8 cellular contexts compared by ENCODE assay signal in the genomic region with DNA sequence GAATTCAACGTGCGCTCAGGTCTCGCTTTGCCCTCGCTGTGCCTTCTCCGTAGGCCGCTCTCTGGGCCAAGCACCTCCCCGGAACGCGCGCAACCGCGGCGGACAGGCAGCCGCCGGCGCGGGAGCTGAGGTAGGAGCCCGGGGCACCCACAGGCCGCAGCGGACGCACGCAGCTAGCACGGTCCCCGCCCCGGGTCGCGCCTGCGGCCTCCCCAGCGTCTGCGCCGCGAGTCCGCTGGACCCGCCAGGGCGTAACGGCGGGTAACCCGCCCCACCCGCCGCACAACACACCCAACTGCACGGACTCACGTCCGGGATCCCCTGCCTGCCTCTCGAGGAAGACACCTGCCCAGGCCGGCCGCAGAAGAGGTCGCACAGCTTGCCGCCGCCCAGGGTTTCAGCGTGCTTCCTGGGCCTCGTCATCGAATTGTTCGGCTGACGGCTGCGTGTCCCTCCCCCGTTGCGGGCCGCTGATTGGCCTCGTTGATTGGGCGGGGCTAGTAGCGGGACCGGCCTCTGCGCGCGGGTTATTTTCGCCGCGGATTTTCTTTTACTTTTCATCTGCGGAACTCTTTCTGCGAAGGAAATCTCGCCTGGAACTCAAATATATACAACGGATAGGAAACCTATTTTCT. TPM values are rescaled to one million over a fixed set of nuclear protein-coding genes. Genes with fewer than 3 reads are reported as not detected.
DNase-seq lines count a peak whose midpoint lies in the region; ATAC-seq and TF ChIP-seq lines count a peak whose summit lies in the region.

A gene with protein sequence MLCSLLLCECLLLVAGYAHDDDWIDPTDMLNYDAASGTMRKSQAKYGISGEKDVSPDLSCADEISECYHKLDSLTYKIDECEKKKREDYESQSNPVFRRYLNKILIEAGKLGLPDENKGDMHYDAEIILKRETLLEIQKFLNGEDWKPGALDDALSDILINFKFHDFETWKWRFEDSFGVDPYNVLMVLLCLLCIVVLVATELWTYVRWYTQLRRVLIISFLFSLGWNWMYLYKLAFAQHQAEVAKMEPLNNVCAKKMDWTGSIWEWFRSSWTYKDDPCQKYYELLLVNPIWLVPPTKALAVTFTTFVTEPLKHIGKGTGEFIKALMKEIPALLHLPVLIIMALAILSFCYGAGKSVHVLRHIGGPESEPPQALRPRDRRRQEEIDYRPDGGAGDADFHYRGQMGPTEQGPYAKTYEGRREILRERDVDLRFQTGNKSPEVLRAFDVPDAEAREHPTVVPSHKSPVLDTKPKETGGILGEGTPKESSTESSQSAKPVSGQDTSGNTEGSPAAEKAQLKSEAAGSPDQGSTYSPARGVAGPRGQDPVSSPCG (minus strand): TSS at position 433 of the 635 bp plus-strand sequence. CDS start 13,047 bp downstream, outside the sequence.

- peak within 1 kb of the TSS; percentile 82 for H3K27ac ChIP-seq in DOHH2 (ENCODE audit: low read depth, low read length)
- peak within 1 kb of the TSS; percentile 20; the same call in 1 of the 2 replicates for H3K27ac ChIP-seq in GM23338 (ENCODE audit: low read depth)
- H3K27ac ChIP-seq in RWPE1: peak within 1 kb of the TSS; percentile 97

- H3K27ac Mint-ChIP-seq in GM23338 (peak within 1 kb of the TSS; percentile 73), natural killer cell (peak within 1 kb of the TSS; percentile 89 to 90)
- peak within 1 kb of the TSS; percentile 94 for H3K27ac Mint-ChIP-seq in activated T-helper 2 cell treated with anti-CD3 and anti-CD28 coated beads, Interferon-gamma antibody, Interleukin-2, Interleukin-4, amounts not matched to agents 10 μg/mL and 5 μg/mL and 100 μg/mL, durations not matched to agents 14 hours and 24 hours and 36 hours

- CTCF ChIA-PET in RWPE1 (lab: Yijun Ruan, JAX): interaction anchor here (0.6 to 0.7 kb wide), 2 partner anchors 45 to 48 kb away, joined by 3 read pairs; no protein-coding TSS in a partner anchor

- H3K9me2 ChIP-seq in DOHH2 (replicated peaks; ENCODE audit: control insufficient read depth, low read length) (no peaks in the 10 kb centered on the region), GM23338 (ENCODE audit: insufficient read depth) (no peaks in the 10 kb centered on the region)

- H3K4me1 ChIP-seq in DOHH2 (ENCODE audit: control insufficient read depth, low read length) (peaks cover 19% of the 10 kb centered on the region), GM23338 (ENCODE audit: insufficient read depth) (peaks cover 9% of the 10 kb centered on the region)

- peak within 1 kb of the TSS; percentile 81 for H3K4me3 Mint-ChIP-seq in GM23338
- peak within 1 kb of the TSS; percentile 89 for H3K4me3 Mint-ChIP-seq in activated T-helper 2 cell treated with anti-CD3 and anti-CD28 coated beads, Interferon-gamma antibody, Interleukin-2, Interleukin-4, amounts not matched to agents 10 μg/mL and 5 μg/mL and 100 μg/mL, durations not matched to agents 14 hours and 24 hours and 36 hours (ENCODE audit: low read depth)
- H3K4me3 Mint-ChIP-seq in natural killer cell: peak within 1 kb of the TSS; percentile 93

- H3K9me3 ChIP-seq in DOHH2 (ENCODE audit: control insufficient read depth, insufficient read depth, low read length): no peaks in the 10 kb centered on the region

- peak within 1 kb of the TSS; percentile 69 for H2AFZ ChIP-seq in GM23338

- H3K4me3 ChIP-seq in DOHH2 (ENCODE audit: low read length) (peak within 1 kb of the TSS; percentile 74), GM23338 (peak within 1 kb of the TSS; percentile 88), LNCaP clone FGC (ENCODE audit: low read depth, low read length) (peak within 1 kb of the TSS; percentile 75), fibroblast of mammary gland (ENCODE audit: control insufficient read depth, low read depth, low read length) (peak within 1 kb of the TSS; percentile 60)

- H3K9me3 Mint-ChIP-seq in GM23338: no peaks in the 10 kb centered on the region
- no peaks in the 10 kb centered on the region for H3K9me3 Mint-ChIP-seq in activated T-helper 2 cell treated with anti-CD3 and anti-CD28 coated beads, Interferon-gamma antibody, Interleukin-2, Interleukin-4, amounts not matched to agents 10 μg/mL and 5 μg/mL and 100 μg/mL, durations not matched to agents 14 hours and 24 hours and 36 hours
- no peaks in the 10 kb centered on the region for H3K9me3 Mint-ChIP-seq in natural killer cell

- peaks cover 39% of the 10 kb centered on the region for H3K79me2 ChIP-seq in DOHH2 (ENCODE audit: control insufficient read depth, low read length)
- peaks cover 47% of the 10 kb centered on the region for H3K79me2 ChIP-seq in GM23338 (replicated peaks; ENCODE audit: insufficient read depth)

- H3K4me2 ChIP-seq in DOHH2 (ENCODE audit: low read length): peak within 1 kb of the TSS; percentile 86
- H3K4me2 ChIP-seq in GM23338: peak within 1 kb of the TSS; percentile 81

- H3K27me3 ChIP-seq in DOHH2 (ENCODE audit: control insufficient read depth, low read length): no peaks in the 10 kb centered on the region
- H3K27me3 ChIP-seq in GM23338 (ENCODE audit: insufficient read depth): no peaks in the 10 kb centered on the region

- H3K4me1 Mint-ChIP-seq in GM23338: peaks cover 4% of the 10 kb centered on the region
- peaks cover 17% of the 10 kb centered on the region for H3K4me1 Mint-ChIP-seq in activated T-helper 2 cell treated with anti-CD3 and anti-CD28 coated beads, Interferon-gamma antibody, Interleukin-2, Interleukin-4, amounts not matched to agents 10 μg/mL and 5 μg/mL and 100 μg/mL, durations not matched to agents 14 hours and 24 hours and 36 hours (ENCODE audit: low read depth)
- H3K4me1 Mint-ChIP-seq in natural killer cell: peaks cover 20 to 24% of the 10 kb centered on the region in 2 donors

- POLR2A ChIA-PET in RWPE1 (lab: Yijun Ruan, JAX; ENCODE audit: low non-redundant PET): interaction anchor here (0.7 kb wide), 2 partner anchors 53 to 468 kb away, joined by 3 to 4 read pairs; no protein-coding TSS in a partner anchor

- DNase-seq in GM23338 (ENCODE audit: low spot score): peak; percentile 97
- DNase-seq in LNCaP clone FGC (ENCODE audit: low read depth): peak; percentile 69
- DNase-seq in RWPE1 (ENCODE audit: low spot score): peak; percentile 95
- DNase-seq in activated T-helper 2 cell treated with anti-CD3 and anti-CD28 coated beads, Interferon-gamma antibody, Interleukin-2, Interleukin-4, amounts not matched to agents 10 μg/mL and 5 μg/mL and 100 μg/mL, durations not matched to agents 14 hours and 24 hours and 36 hours (ENCODE audit: low spot score): peak; percentile 93
- DNase-seq in fibroblast of mammary gland (ENCODE audit: low read depth): peak; percentile 86
- DNase-seq in natural killer cell: peak; percentile 88
- peak; percentile 92 for DNase-seq in stimulated activated naive CD4-positive, alpha-beta T cell treated with Interleukin-2 at 50 U/mL for 16 hours (lab: John Stamatoyannopoulos, UW)

- TF ChIP-seq CTCF in DOHH2 (IDR thresholded peaks at IDR 0.05; ENCODE audit: low read depth, low read length, poor library complexity, severe bottlenecking): no peak
- TF ChIP-seq CTCF in GM23338 (conservative IDR thresholded peaks at IDR 0.05; ENCODE audit: low read depth in 2 of 2): no peak
- no peak for TF ChIP-seq CTCF in LNCaP clone FGC (IDR thresholded peaks at IDR 0.05; ENCODE audit: control insufficient read depth, extremely low read depth, insufficient read depth)
- TF ChIP-seq CTCF in RWPE1 (conservative IDR thresholded peaks at IDR 0.05; ENCODE audit: low read depth): no peak
- no peak for TF ChIP-seq CTCF in fibroblast of mammary gland (conservative IDR thresholded peaks at IDR 0.05; ENCODE audit: control insufficient read depth, insufficient read depth, low read depth, low read length)
- TF ChIP-seq CTCF in natural killer cell (IDR thresholded peaks at IDR 0.05): no peak

- H3K27me3 Mint-ChIP-seq in GM23338 (ENCODE audit: insufficient read depth, low read depth, poor library complexity) (peaks cover 2% of the 10 kb centered on the region), natural killer cell (ENCODE audit: low read depth in 2 of 2) (peaks cover 0 to 10% of the 10 kb centered on the region in 2 donors)
- H3K27me3 Mint-ChIP-seq in activated T-helper 2 cell treated with anti-CD3 and anti-CD28 coated beads, Interferon-gamma antibody, Interleukin-2, Interleukin-4, amounts not matched to agents 10 μg/mL and 5 μg/mL and 100 μg/mL, durations not matched to agents 14 hours and 24 hours and 36 hours (ENCODE audit: low read depth): no peaks in the 10 kb centered on the region

- peak; percentile 93 for ATAC-seq in GM23338
- ATAC-seq in natural killer cell: peak; percentile 88 to 95 (median 94)

- H3K36me3 Mint-ChIP-seq in GM23338 (ENCODE audit: low read depth) (no peaks in the 10 kb centered on the region), natural killer cell (no peaks in the 10 kb centered on the region)
- peaks cover 24% of the 10 kb centered on the region for H3K36me3 Mint-ChIP-seq in activated T-helper 2 cell treated with anti-CD3 and anti-CD28 coated beads, Interferon-gamma antibody, Interleukin-2, Interleukin-4, amounts not matched to agents 10 μg/mL and 5 μg/mL and 100 μg/mL, durations not matched to agents 14 hours and 24 hours and 36 hours (ENCODE audit: low read depth)

- H3F3A ChIP-seq in DOHH2 (ENCODE audit: control insufficient read depth, insufficient read depth) (peaks cover 8% of the 10 kb centered on the region; the same call in 1 of the 2 replicates), GM23338 (replicated peaks; ENCODE audit: low read depth) (0 out of 2 replicates have a peak, but pooled peaks cover 5% of the 10 kb centered on the region)

- intact Hi-C loops in activated T-helper 2 cell treated with anti-CD3 and anti-CD28 coated beads, Interferon-gamma antibody, Interleukin-2, Interleukin-4, amounts not matched to agents 10 μg/mL and 5 μg/mL and 100 μg/mL, durations not matched to agents 14 hours and 24 hours and 36 hours (cut with micrococcal nuclease): loop anchor here (2.0 to 5.0 kb wide), 3 partner anchors 128 to 271 kb away; partner anchors contain the start of genes ELAPOR1, PRPF38B and TMEM167B
- intact Hi-C loops in natural killer cell (cut with micrococcal nuclease): loop anchor here (2.0 to 5.0 kb wide), 4 partner anchors 79 to 271 kb away; partner anchors contain the start of genes GPSM2, PRPF38B and WDR47

- no peaks in the 10 kb centered on the region for H3K36me3 ChIP-seq in DOHH2 (ENCODE audit: control insufficient read depth, low read length)
- H3K36me3 ChIP-seq in GM23338 (ENCODE audit: insufficient read depth): no peaks in the 10 kb centered on the region; the same call in 1 of the 2 replicates

- H4K20me1 ChIP-seq in DOHH2 (ENCODE audit: control insufficient read depth, insufficient read depth, low read depth, low read length): no peaks in the 10 kb centered on the region
- no peaks in the 10 kb centered on the region; the same call in none of the 2 replicates for H4K20me1 ChIP-seq in GM23338 (replicated peaks; ENCODE audit: insufficient read depth)

TF ChIP-seq in GM23338, 12 proteins besides CTCF, POLR2A, EP300 and RAD21 (continues in another document):
- TF ChIP-seq JUNB (IDR thresholded peaks at IDR 0.05; ENCODE audit: unreplicated experiment): no peak

RNA-seq across cellular contexts. Expression of the gene that starts here (rescaled TPM):
- total RNA-seq in GM23338 (2014; rRNA removed; shearing (Covaris generic)): 16.6 and 22.6 TPM in 2 replicates
- 13.8 and 18.4 TPM in 2 replicates for polyA plus RNA-seq in GM23338 (2016; fragmentation: Nextera tagmentation; extraction: Ambion mirVana)
- total RNA-seq in activated T-helper 2 cell treated with anti-CD3 and anti-CD28 coated beads, Interferon-gamma antibody, Interleukin-2, Interleukin-4, amounts not matched to agents 10 μg/mL and 5 μg/mL and 100 μg/mL, durations not matched to agents 14 hours and 24 hours and 36 hours: 21.8 and 26.7 TPM in 2 replicates
- total RNA-seq in natural killer cell: 10 to 100 TPM; 12.8 to 25.8 (median 17.1) TPM

Comparison
In these comparisons a context has a peak if more than half of its experiments do, and no peak if none do; other contexts are left out.
1. Peak in every context shown above with its lines: DNase-seq, ATAC-seq, H3K4me3 ChIP-seq and H3K27ac ChIP-seq.
2. H3K27ac ChIP-seq: peak in every context shown above with its lines; median percentile 97 in RWPE1; 82 in DOHH2; 20 in GM23338.